14 cellular contexts compared by ENCODE assay signal in genomic region chr20:1171461-1172093, GRCh38. TPM values are rescaled to one million over a fixed set of nuclear protein-coding genes. Genes with fewer than 3 reads are reported as not detected.
DNase-seq lines count a peak whose midpoint lies in the region; ATAC-seq, FAIRE-seq and TF ChIP-seq lines count a peak whose summit lies in the region.
"Had no signal": no experiment of that assay in that cellular context is flagged by ENCODE, and none has a peak within 500 bp of the region (broad histone marks: within the 10 kb centered on the region; RNA-seq: fewer than 3 reads in every experiment).

No MANE protein-coding gene starts in this region.

- SMC1A ChIA-PET in GM12878 (lab: Charles Lee; ENCODE audit: uncharacterized antibody, unreplicated experiment): interaction anchor here (0.9 to 1.4 kb wide), 2 partner anchors 9 to 12 kb away, joined by 3 to 4 read pairs; no protein-coding TSS in a partner anchor

- in situ Hi-C loops in GM12878 (cut with MboI): no loop called here

- TF ChIP-seq RAD21 in GM12878 (IDR thresholded peaks at IDR 0.05; ENCODE audit: insufficient read depth, low read depth, low read length): no peak

- H3K79me2 ChIP-seq in Karpas-422 (ENCODE audit: low read length) (no peaks in the 10 kb centered on the region), GM12878 (ENCODE audit: control insufficient read depth, insufficient read depth, low read length) (no peaks in the 10 kb centered on the region)

- H3K9me3 ChIP-seq in Karpas-422 (ENCODE audit: low read length) (no peaks in the 10 kb centered on the region), GM12878 (replicated peaks; ENCODE audit: control insufficient read depth, insufficient read depth, low read length) (no peaks in the 10 kb centered on the region), mucosa of descending colon (no peaks in the 10 kb centered on the region)

- WGBS in GM12878 (ENCODE audit: insufficient coverage, insufficient replicate concordance, low lambda C conversion rate, missing lambda C conversion rate): 97% methylated on average over 4 of the region's 4 CpGs

- H2AFZ ChIP-seq in Karpas-422 (ENCODE audit: low read length) (no peak overlapping the region), GM12878 (ENCODE audit: control insufficient read depth, low read depth, low read length) (no peak overlapping the region)

- ATAC-seq in GM12878: no peak
- peak; percentile 49 for ATAC-seq in mucosa of descending colon
- no peak for ATAC-seq in GM19351 (IDR thresholded peaks at IDR 0.05; ENCODE audit: unreplicated experiment)
- ATAC-seq in GM21619 (IDR thresholded peaks at IDR 0.05; ENCODE audit: unreplicated experiment): no peak
- ATAC-seq: Panc1 had no signal

- FAIRE-seq in GM12878 (lab: Jason Lieb, UNC): no peak
- FAIRE-seq: A204.1, small intestine had no signal

- H4K20me1 ChIP-seq in Karpas-422 (ENCODE audit: insufficient read depth, low read depth, low read length): no peaks in the 10 kb centered on the region
- no peaks in the 10 kb centered on the region; the same call in 1 of the 2 replicates for H4K20me1 ChIP-seq in GM12878 (ENCODE audit: control insufficient read depth, insufficient read depth)

- no peak overlapping the region for H3K9ac ChIP-seq in Karpas-422 (ENCODE audit: low read length)
- no peak overlapping the region for H3K9ac ChIP-seq in GM12878 (ENCODE audit: control insufficient read depth, insufficient read depth, low read length)

- TF ChIP-seq EP300 in GM12878 (IDR thresholded peaks at IDR 0.05; ENCODE audit: borderline replicate concordance in 1 of 2, control insufficient read depth in 1 of 2, low read depth in 2 of 2, low read length in 2 of 2): no peak

- CTCF ChIA-PET in GM12878 (lab: Yijun Ruan, JAX): no interaction called here

- H3K27ac ChIP-seq in Karpas-422 (ENCODE audit: low read length) (no peak overlapping the region), GM12878 (ENCODE audit: control insufficient read depth, insufficient read depth) (no peak overlapping the region)

- BruUV-seq in GM12878 (replicated peaks; lab: Mats Ljungman, UMichigan): no TSS peak

- peak; percentile 31 for DNase-seq in DMS53 (lab: John Stamatoyannopoulos, UW)
- DNase-seq in DMS53 treated with DMSO at 0.1 percent for 48 hours (lab: John Stamatoyannopoulos, UW; ENCODE audit: unreplicated experiment): no peak
- DNase-seq in Karpas-422: peak; percentile 53
- DNase-seq in GM12878 (ENCODE audit: low read depth, low spot score): no peak
- peak in 2 of 3 donors; percentile 41 to 43 for DNase-seq in mucosa of descending colon
- DNase-seq in cortex of kidney (lab: John Stamatoyannopoulos, UW): no peak
- DNase-seq: activated T-cell treated with anti-CD3 and anti-CD28 coated beads, Interleukin-2, amount 50 U/mL, for 4 hours; small intestine; stimulated activated naive CD4-positive, alpha-beta T cell treated with Interleukin-2 at 50 U/mL for 16 hours had no signal

- TF ChIP-seq POLR2A in GM12878 (IDR thresholded peaks at IDR 0.05; ENCODE audit: low read depth, low read length): 0 out of 2 replicates have a peak, but pooled peaks have one; percentile 31

- TF ChIP-seq CTCF in GM12878 (IDR thresholded peaks at IDR 0.05 in 2 of 3, conservative IDR thresholded peaks at IDR 0.05 in 1 of 3; ENCODE audit: control insufficient read depth in 2 of 3, extremely low read depth in 1 of 3, insufficient read depth in 1 of 3, low read depth in 3 of 3, low read length in 3 of 3) (no peak), mucosa of descending colon (IDR thresholded peaks at IDR 0.05) (no peak)

- intact Hi-C loops in GM12878 (cut with micrococcal nuclease; ENCODE audit: unreplicated experiment): no loop called here
- intact Hi-C loops in mucosa of descending colon (cut with DNase I, micrococcal nuclease): no loop called here

- POLR2A ChIA-PET in GM12878 (lab: Charles Lee): no interaction called here

- H3K4me1 ChIP-seq in Karpas-422 (ENCODE audit: low read length) (peaks cover 17% of the 10 kb centered on the region), GM12878 (ENCODE audit: control insufficient read depth, insufficient read depth, low read length) (no peaks in the 10 kb centered on the region), mucosa of descending colon (ENCODE audit: low read depth) (no peaks in the 10 kb centered on the region)

- RAD21 ChIA-PET in GM12878 (lab: Charles Lee; ENCODE audit: unreplicated experiment): no interaction called here

- H3K4me2 ChIP-seq in Karpas-422 (ENCODE audit: low read depth, low read length, poor library complexity, severe bottlenecking): no peak overlapping the region
- no peak overlapping the region for H3K4me2 ChIP-seq in GM12878 (ENCODE audit: control insufficient read depth, insufficient read depth)

- H3K4me3 ChIP-seq in Karpas-422 (ENCODE audit: low read length) (no peak overlapping the region), GM12878 (no peak overlapping the region), mucosa of descending colon (no peak overlapping the region)

- H3K27me3 ChIP-seq in Karpas-422 (ENCODE audit: low read length) (no peaks in the 10 kb centered on the region), GM12878 (replicated peaks in 1 of 2; ENCODE audit: control insufficient read depth in 2 of 2, insufficient read depth in 2 of 2, low read length in 1 of 2) (no peaks in the 10 kb centered on the region)

- peaks cover 18% of the 10 kb centered on the region for H3K36me3 ChIP-seq in Karpas-422 (ENCODE audit: insufficient read depth, low read length)
- H3K36me3 ChIP-seq in GM12878 (ENCODE audit: control insufficient read depth in 2 of 2, insufficient read depth in 2 of 2, low read length in 1 of 2): peaks cover 9 to 27% of the 10 kb centered on the region in 2 experiments
- no peaks in the 10 kb centered on the region for H3K36me3 ChIP-seq in mucosa of descending colon (ENCODE audit: low read depth)

- no peaks in the 10 kb centered on the region for H3K9me2 ChIP-seq in Karpas-422 (replicated peaks; ENCODE audit: insufficient read depth, low read length)

RNA-seq across cellular contexts. Expression of gene TMEM74B, which starts 13.2 kb away (rescaled TPM):
- not detected in 2 replicates for total RNA-seq in Karpas-422 (2014; rRNA removed; shearing (Covaris generic); ENCODE audit: low replicate concordance)
- 0.48 TPM in 1 of 2 replicates, not detected in the other for total RNA-seq in GM12878 (2013; cell fraction: nucleolus; rRNA removed)
- total RNA-seq in GM12878 (2014; rRNA removed): not detected in 2 replicates
- total RNA-seq in GM12878 (2014; rRNA removed; fragmentation: Illumina TruSeq; extraction: Trizol): not detected in 2 replicates
- not detected in 2 replicates for total RNA-seq in GM12878 (2021)
- not detected for polyA plus RNA-seq in GM12878 (2011; ENCODE audit: low read depth)
- polyA plus RNA-seq in GM12878 (2011; rRNA removed): 0.06 and 0.07 TPM in 2 replicates
- polyA plus RNA-seq in GM12878 (2011; cell fraction: cytosol; rRNA removed): 0.03 TPM in 1 of 2 replicates, not detected in the other
- 0.38 and 1.1 TPM in 2 replicates for polyA plus RNA-seq in GM12878 (2011; cell fraction: nucleus; rRNA removed)
- polyA plus RNA-seq in GM12878 (2012): 0.28 and 0.65 TPM in 2 replicates
- not detected in 2 replicates for polyA plus RNA-seq in GM12878 (2014; fragmentation: Illumina TruSeq; extraction: Trizol)
- not detected for polyA plus RNA-seq in GM12878 (2014; fragmentation: Nextera tagmentation; extraction: Ambion mirVana)
- not detected in 2 replicates for polyA plus RNA-seq in GM12878 (2014; rRNA removed)
- not detected for polyA plus RNA-seq in GM12878 (2016; fragmentation: Nextera tagmentation; extraction: Ambion mirVana)
- polyA minus RNA-seq in GM12878 (2011; rRNA and poly(A)+ RNA removed): not detected in 2 replicates
- polyA minus RNA-seq in GM12878 (2011; cell fraction: cytosol; rRNA and poly(A)+ RNA removed): not detected in 2 replicates
- 0.36 TPM in 1 of 2 replicates, not detected in the other for polyA minus RNA-seq in GM12878 (2011; cell fraction: nucleus; rRNA and poly(A)+ RNA removed)
- 1 to 10 TPM in 2 of 3 donors, under 1 TPM in 1; 0.38 to 2.6 (median 2.1) TPM for total RNA-seq in mucosa of descending colon
- total RNA-seq: activated T-cell treated with anti-CD3 and anti-CD28 coated beads, Interleukin-2, amount 50 U/mL, for 4 hours had no signal

RNA-seq across cellular contexts. Expression of gene C20orf202, which starts 31.7 kb away (rescaled TPM):
- not detected in 2 replicates for total RNA-seq in Karpas-422 (2014; rRNA removed; shearing (Covaris generic); ENCODE audit: low replicate concordance)
- total RNA-seq in GM12878 (2013; cell fraction: nucleolus; rRNA removed): 0.48 TPM in 1 of 2 replicates, not detected in the other
- not detected in 2 replicates for total RNA-seq in GM12878 (2014; rRNA removed)
- not detected in 2 replicates for total RNA-seq in GM12878 (2014; rRNA removed; fragmentation: Illumina TruSeq; extraction: Trizol)
- not detected in 2 replicates for total RNA-seq in GM12878 (2021)
- polyA plus RNA-seq in GM12878 (2011; ENCODE audit: low read depth): not detected
- polyA plus RNA-seq in GM12878 (2011; rRNA removed): 0.04 and 0.10 TPM in 2 replicates
- 0.03 and 0.06 TPM in 2 replicates for polyA plus RNA-seq in GM12878 (2011; cell fraction: cytosol; rRNA removed)
- 0.07 TPM in 1 of 2 replicates, not detected in the other for polyA plus RNA-seq in GM12878 (2011; cell fraction: nucleus; rRNA removed)
- not detected in 2 replicates for polyA plus RNA-seq in GM12878 (2012)
- 0.04 TPM in 1 of 2 replicates, not detected in the other for polyA plus RNA-seq in GM12878 (2014; fragmentation: Illumina TruSeq; extraction: Trizol)
- polyA plus RNA-seq in GM12878 (2014; fragmentation: Nextera tagmentation; extraction: Ambion mirVana): not detected
- 0.08 TPM in 1 of 2 replicates, not detected in the other for polyA plus RNA-seq in GM12878 (2014; rRNA removed)
- not detected for polyA plus RNA-seq in GM12878 (2016; fragmentation: Nextera tagmentation; extraction: Ambion mirVana)
- polyA minus RNA-seq in GM12878 (2011; rRNA and poly(A)+ RNA removed): not detected in 2 replicates
- polyA minus RNA-seq in GM12878 (2011; cell fraction: cytosol; rRNA and poly(A)+ RNA removed): not detected in 2 replicates
- not detected in 2 replicates for polyA minus RNA-seq in GM12878 (2011; cell fraction: nucleus; rRNA and poly(A)+ RNA removed)
- under 1 TPM in 2 of 3 donors, not detected in 1; 0.23 to 0.48 TPM for total RNA-seq in mucosa of descending colon
- total RNA-seq: activated T-cell treated with anti-CD3 and anti-CD28 coated beads, Interleukin-2, amount 50 U/mL, for 4 hours had no signal
- polyA plus RNA-seq: IgD-negative memory B cell had no signal

RNA-seq across cellular contexts. Expression of gene PSMF1, which starts 53.2 kb away (rescaled TPM):
- total RNA-seq in Karpas-422 (2014; rRNA removed; shearing (Covaris generic); ENCODE audit: low replicate concordance): 26.3 and 39.1 TPM in 2 replicates
- total RNA-seq in GM12878 (2013; cell fraction: nucleolus; rRNA removed): 68.6 and 72.2 TPM in 2 replicates
- 30.2 and 32.9 TPM in 2 replicates for total RNA-seq in GM12878 (2014; rRNA removed)
- 35.2 and 35.8 TPM in 2 replicates for total RNA-seq in GM12878 (2014; rRNA removed; fragmentation: Illumina TruSeq; extraction: Trizol)
- 156 and 167 TPM in 2 replicates for total RNA-seq in GM12878 (2021)
- polyA plus RNA-seq in GM12878 (2011; ENCODE audit: low read depth): 60.4 TPM
- 29.3 and 45.9 TPM in 2 replicates for polyA plus RNA-seq in GM12878 (2011; rRNA removed)
- 46.6 and 163 TPM in 2 replicates for polyA plus RNA-seq in GM12878 (2011; cell fraction: cytosol; rRNA removed)
- polyA plus RNA-seq in GM12878 (2011; cell fraction: nucleus; rRNA removed): 76.8 and 77.5 TPM in 2 replicates
- 96.7 and 104 TPM in 2 replicates for polyA plus RNA-seq in GM12878 (2012)
- 68.1 and 171 TPM in 2 replicates for polyA plus RNA-seq in GM12878 (2014; fragmentation: Illumina TruSeq; extraction: Trizol)
- polyA plus RNA-seq in GM12878 (2014; fragmentation: Nextera tagmentation; extraction: Ambion mirVana): 10 to 100 TPM; 14.2 to 14.4 TPM
- 27.3 and 35.1 TPM in 2 replicates for polyA plus RNA-seq in GM12878 (2014; rRNA removed)
- 100 to 1,000 TPM; 159 to 173 TPM for polyA plus RNA-seq in GM12878 (2016; fragmentation: Nextera tagmentation; extraction: Ambion mirVana)
- polyA minus RNA-seq in GM12878 (2011; rRNA and poly(A)+ RNA removed): 45.8 and 52.1 TPM in 2 replicates
- polyA minus RNA-seq in GM12878 (2011; cell fraction: cytosol; rRNA and poly(A)+ RNA removed): 21.9 and 37.1 TPM in 2 replicates
- polyA minus RNA-seq in GM12878 (2011; cell fraction: nucleus; rRNA and poly(A)+ RNA removed): 18.9 and 34.3 TPM in 2 replicates
- total RNA-seq in mucosa of descending colon: 100 to 1,000 TPM; 113 to 118 (median 117) TPM

RNA-seq across cellular contexts. Expression of gene RAD21L1, which starts 54.3 kb away (rescaled TPM):
- not detected in 2 replicates for total RNA-seq in Karpas-422 (2014; rRNA removed; shearing (Covaris generic); ENCODE audit: low replicate concordance)
- total RNA-seq in GM12878 (2013; cell fraction: nucleolus; rRNA removed): 0.35 TPM in 1 of 2 replicates, not detected in the other
- total RNA-seq in GM12878 (2014; rRNA removed) (not detected in 2 replicates), GM12878 (2014; rRNA removed; fragmentation: Illumina TruSeq; extraction: Trizol) (not detected in 2 replicates), GM12878 (2021) (not detected in 2 replicates), mucosa of descending colon (not detected)
- polyA plus RNA-seq in GM12878 (2011; ENCODE audit: low read depth): not detected
- polyA plus RNA-seq in GM12878 (2011; rRNA removed) (not detected in 2 replicates), GM12878 (2014; fragmentation: Illumina TruSeq; extraction: Trizol) (0.14 TPM in 1 of 2 replicates, not detected in the other), GM12878 (2014; fragmentation: Nextera tagmentation; extraction: Ambion mirVana) (not detected), GM12878 (2014; rRNA removed) (not detected in 2 replicates), GM12878 (2016; fragmentation: Nextera tagmentation; extraction: Ambion mirVana) (not detected)
- not detected in 2 replicates for polyA plus RNA-seq in GM12878 (2011; cell fraction: cytosol; rRNA removed)
- polyA plus RNA-seq in GM12878 (2011; cell fraction: nucleus; rRNA removed): not detected in 2 replicates
- polyA plus RNA-seq in GM12878 (2012): not detected in 2 replicates
- not detected in 2 replicates for polyA minus RNA-seq in GM12878 (2011; rRNA and poly(A)+ RNA removed)
- not detected in 2 replicates for polyA minus RNA-seq in GM12878 (2011; cell fraction: cytosol; rRNA and poly(A)+ RNA removed)
- polyA minus RNA-seq in GM12878 (2011; cell fraction: nucleus; rRNA and poly(A)+ RNA removed): not detected in 2 replicates
- polyA plus RNA-seq: IgD-negative memory B cell, small intestine had no signal

Comparison
In these comparisons a context has a peak if more than half of its experiments do, and no peak if none do; other contexts are left out.
1. DNase-seq: peak in DMS53 (single experiment), Karpas-422 (single experiment) and mucosa of descending colon (2 of 3); none in DMS53 treated with DMSO at 0.1 percent for 48 hours (single experiment), GM12878 (single experiment) and cortex of kidney (single experiment).